18 cellular contexts compared by ENCODE assay signal in genomic region chr1:187956975-187957374, GRCh38.
"Had no signal": no experiment of that assay in that cellular context is flagged by ENCODE, and none has a peak within 500 bp of the region (broad histone marks: within the 10 kb centered on the region; RNA-seq: fewer than 3 reads in every experiment).

No MANE protein-coding gene starts in this region.

- FAIRE-seq: islet of Langerhans had no signal

- H3K4me3 ChIP-seq: heart left ventricle, mucosa of descending colon, spleen, testis, tibial nerve had no signal

- H3K27me3 Mint-ChIP-seq: naive thymus-derived CD8-positive, alpha-beta T cell; stimulated activated memory B cell treated with anti-CD40 and anti-IgM and Interleukin-4, amounts not matched to agents 10 μg/mL and 1 μg/mL and 100 μg/mL, for 72 hours; stimulated activated naive CD8-positive, alpha-beta T cell treated with anti-CD3 and anti-CD28 coated beads, Interleukin-15, Interleukin-2, amounts not matched to agents 100 ng/mL and 50 ng/mL, for 24 hours had no signal

- H3K27ac ChIP-seq: heart left ventricle, spleen, testis, tibial nerve had no signal

- H3K27ac Mint-ChIP-seq: naive thymus-derived CD8-positive, alpha-beta T cell; stimulated activated memory B cell treated with anti-CD40 and anti-IgM and Interleukin-4, amounts not matched to agents 10 μg/mL and 1 μg/mL and 100 μg/mL, for 72 hours; stimulated activated naive CD8-positive, alpha-beta T cell treated with anti-CD3 and anti-CD28 coated beads, Interleukin-15, Interleukin-2, amounts not matched to agents 100 ng/mL and 50 ng/mL, for 24 hours had no signal

- H3K4me3 Mint-ChIP-seq: naive thymus-derived CD8-positive, alpha-beta T cell; neural crest cell; stimulated activated memory B cell treated with anti-CD40 and anti-IgM and Interleukin-4, amounts not matched to agents 10 μg/mL and 1 μg/mL and 100 μg/mL, for 72 hours; stimulated activated naive CD8-positive, alpha-beta T cell treated with anti-CD3 and anti-CD28 coated beads, Interleukin-15, Interleukin-2, amounts not matched to agents 100 ng/mL and 50 ng/mL, for 24 hours had no signal

- H3K4me1 ChIP-seq: heart left ventricle, spleen, testis, tibial nerve had no signal

- H3K36me3 ChIP-seq: heart left ventricle, spleen, tibial nerve had no signal

- H3K27me3 ChIP-seq: heart left ventricle, spleen, testis, tibial nerve had no signal

- H3K4me1 Mint-ChIP-seq: naive thymus-derived CD8-positive, alpha-beta T cell; stimulated activated memory B cell treated with anti-CD40 and anti-IgM and Interleukin-4, amounts not matched to agents 10 μg/mL and 1 μg/mL and 100 μg/mL, for 72 hours had no signal

- H3K36me3 Mint-ChIP-seq: naive thymus-derived CD8-positive, alpha-beta T cell; stimulated activated memory B cell treated with anti-CD40 and anti-IgM and Interleukin-4, amounts not matched to agents 10 μg/mL and 1 μg/mL and 100 μg/mL, for 72 hours had no signal

- H3K9me3 ChIP-seq: testis had no signal

- DNase-seq: effector memory CD4-positive, alpha-beta T cell; foreskin melanocyte; heart left ventricle; hippocampal formation; kidney glomerular epithelial cell; mucosa of descending colon; naive thymus-derived CD8-positive, alpha-beta T cell; posterior cingulate gyrus; spleen; stimulated activated CD4-positive, alpha-beta T cell treated with anti-CD3 and anti-CD28 coated beads, Interleukin-15, amount 100 ng/mL, for 24 hours; stimulated activated CD4-positive, alpha-beta T cell treated with anti-CD3 and anti-CD28 coated beads, Interleukin-1b, Interleukin-23, amount 100 ng/mL, for 48 hours; stimulated activated CD4-positive, alpha-beta T cell treated with anti-CD3 and anti-CD28 coated beads, Interleukin-4, amount 100 ng/mL, for 24 hours; testis had no signal
